In the genomic region with DNA sequence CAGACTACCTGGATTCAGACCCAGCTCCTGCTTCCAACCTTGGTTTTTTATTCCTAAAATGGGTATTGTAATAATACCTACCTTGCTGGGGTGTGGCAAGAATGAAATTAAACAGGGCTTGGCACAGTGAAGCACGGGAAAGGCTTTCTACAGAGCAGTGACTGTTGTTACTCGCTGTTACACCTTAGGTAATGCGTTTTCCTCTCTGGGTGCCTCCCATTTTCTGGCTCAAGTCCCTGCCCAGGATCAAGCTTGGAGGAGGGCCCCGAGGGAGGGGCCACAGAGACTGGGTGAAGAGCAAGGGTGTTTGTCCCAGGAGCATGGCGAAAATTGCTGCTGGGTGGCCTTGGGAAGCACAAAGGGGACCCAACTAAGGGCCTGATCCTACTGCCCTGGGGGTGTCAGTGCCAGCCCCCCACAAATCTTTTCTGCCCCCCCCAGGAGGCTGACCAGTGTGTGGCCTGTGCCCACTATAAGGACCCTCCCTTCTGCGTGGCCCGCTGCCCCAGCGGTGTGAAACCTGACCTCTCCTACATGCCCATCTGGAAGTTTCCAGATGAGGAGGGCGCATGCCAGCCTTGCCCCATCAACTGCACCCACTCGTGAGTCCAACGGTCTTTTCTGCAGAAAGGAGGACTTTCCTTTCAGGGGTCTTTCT, we compare ENCODE assay signal across 1 cellular context.
TF ChIP-seq lines count a peak whose summit lies in the region.

No MANE protein-coding gene starts in this region.

TF ChIP-seq in HCT116, 20 proteins besides CTCF, POLR2A, EP300 and RAD21:
- TF ChIP-seq FOSL1 (IDR thresholded peaks at IDR 0.05; ENCODE audit: low read depth) = no peak
- TF ChIP-seq TCF7L2 (IDR thresholded peaks at IDR 0.05; ENCODE audit: borderline replicate concordance, extremely low read depth, insufficient read depth, insufficient read length) = no peak
- TF ChIP-seq, protein P1, sequence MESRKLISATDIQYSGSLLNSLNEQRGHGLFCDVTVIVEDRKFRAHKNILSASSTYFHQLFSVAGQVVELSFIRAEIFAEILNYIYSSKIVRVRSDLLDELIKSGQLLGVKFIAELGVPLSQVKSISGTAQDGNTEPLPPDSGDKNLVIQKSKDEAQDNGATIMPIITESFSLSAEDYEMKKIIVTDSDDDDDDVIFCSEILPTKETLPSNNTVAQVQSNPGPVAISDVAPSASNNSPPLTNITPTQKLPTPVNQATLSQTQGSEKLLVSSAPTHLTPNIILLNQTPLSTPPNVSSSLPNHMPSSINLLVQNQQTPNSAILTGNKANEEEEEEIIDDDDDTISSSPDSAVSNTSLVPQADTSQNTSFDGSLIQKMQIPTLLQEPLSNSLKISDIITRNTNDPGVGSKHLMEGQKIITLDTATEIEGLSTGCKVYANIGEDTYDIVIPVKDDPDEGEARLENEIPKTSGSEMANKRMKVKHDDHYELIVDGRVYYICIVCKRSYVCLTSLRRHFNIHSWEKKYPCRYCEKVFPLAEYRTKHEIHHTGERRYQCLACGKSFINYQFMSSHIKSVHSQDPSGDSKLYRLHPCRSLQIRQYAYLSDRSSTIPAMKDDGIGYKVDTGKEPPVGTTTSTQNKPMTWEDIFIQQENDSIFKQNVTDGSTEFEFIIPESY (IDR thresholded peaks at IDR 0.05; ENCODE audit: extremely low read depth, insufficient replicate concordance, low read length) = no peak
- no peak for TF ChIP-seq ZNF274 (IDR thresholded peaks at IDR 0.05; ENCODE audit: low read depth, low read length)
- TF ChIP-seq, protein P2, sequence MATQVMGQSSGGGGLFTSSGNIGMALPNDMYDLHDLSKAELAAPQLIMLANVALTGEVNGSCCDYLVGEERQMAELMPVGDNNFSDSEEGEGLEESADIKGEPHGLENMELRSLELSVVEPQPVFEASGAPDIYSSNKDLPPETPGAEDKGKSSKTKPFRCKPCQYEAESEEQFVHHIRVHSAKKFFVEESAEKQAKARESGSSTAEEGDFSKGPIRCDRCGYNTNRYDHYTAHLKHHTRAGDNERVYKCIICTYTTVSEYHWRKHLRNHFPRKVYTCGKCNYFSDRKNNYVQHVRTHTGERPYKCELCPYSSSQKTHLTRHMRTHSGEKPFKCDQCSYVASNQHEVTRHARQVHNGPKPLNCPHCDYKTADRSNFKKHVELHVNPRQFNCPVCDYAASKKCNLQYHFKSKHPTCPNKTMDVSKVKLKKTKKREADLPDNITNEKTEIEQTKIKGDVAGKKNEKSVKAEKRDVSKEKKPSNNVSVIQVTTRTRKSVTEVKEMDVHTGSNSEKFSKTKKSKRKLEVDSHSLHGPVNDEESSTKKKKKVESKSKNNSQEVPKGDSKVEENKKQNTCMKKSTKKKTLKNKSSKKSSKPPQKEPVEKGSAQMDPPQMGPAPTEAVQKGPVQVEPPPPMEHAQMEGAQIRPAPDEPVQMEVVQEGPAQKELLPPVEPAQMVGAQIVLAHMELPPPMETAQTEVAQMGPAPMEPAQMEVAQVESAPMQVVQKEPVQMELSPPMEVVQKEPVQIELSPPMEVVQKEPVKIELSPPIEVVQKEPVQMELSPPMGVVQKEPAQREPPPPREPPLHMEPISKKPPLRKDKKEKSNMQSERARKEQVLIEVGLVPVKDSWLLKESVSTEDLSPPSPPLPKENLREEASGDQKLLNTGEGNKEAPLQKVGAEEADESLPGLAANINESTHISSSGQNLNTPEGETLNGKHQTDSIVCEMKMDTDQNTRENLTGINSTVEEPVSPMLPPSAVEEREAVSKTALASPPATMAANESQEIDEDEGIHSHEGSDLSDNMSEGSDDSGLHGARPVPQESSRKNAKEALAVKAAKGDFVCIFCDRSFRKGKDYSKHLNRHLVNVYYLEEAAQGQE (IDR thresholded peaks at IDR 0.05; ENCODE audit: low read depth) = no peak
- no peak for TF ChIP-seq SP1 (IDR thresholded peaks at IDR 0.05; ENCODE audit: low read depth)
- TF ChIP-seq, protein P3, sequence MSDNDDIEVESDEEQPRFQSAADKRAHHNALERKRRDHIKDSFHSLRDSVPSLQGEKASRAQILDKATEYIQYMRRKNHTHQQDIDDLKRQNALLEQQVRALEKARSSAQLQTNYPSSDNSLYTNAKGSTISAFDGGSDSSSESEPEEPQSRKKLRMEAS (IDR thresholded peaks at IDR 0.05) = no peak
- TF ChIP-seq EGR1 (IDR thresholded peaks at IDR 0.05; ENCODE audit: low read depth) = no peak
- no peak for TF ChIP-seq ZFX (IDR thresholded peaks at IDR 0.05)
- TF ChIP-seq, protein P4, sequence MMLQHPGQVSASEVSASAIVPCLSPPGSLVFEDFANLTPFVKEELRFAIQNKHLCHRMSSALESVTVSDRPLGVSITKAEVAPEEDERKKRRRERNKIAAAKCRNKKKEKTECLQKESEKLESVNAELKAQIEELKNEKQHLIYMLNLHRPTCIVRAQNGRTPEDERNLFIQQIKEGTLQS (IDR thresholded peaks at IDR 0.05) = no peak
- no peak for TF ChIP-seq CEBPB (IDR thresholded peaks at IDR 0.05; ENCODE audit: low read depth)
- TF ChIP-seq EZH2phosphoT487 (IDR thresholded peaks at IDR 0.05; ENCODE audit: borderline replicate concordance) = no peak
- no peak for TF ChIP-seq POLR2AphosphoS5 (IDR thresholded peaks at IDR 0.05; ENCODE audit: low read depth, low read length)
- no peak for TF ChIP-seq SRF (IDR thresholded peaks at IDR 0.05; ENCODE audit: low read depth)
- TF ChIP-seq ELF1 (IDR thresholded peaks at IDR 0.05; ENCODE audit: borderline replicate concordance, low read depth) = no peak
